12 cellular contexts compared by ENCODE assay signal in the genomic region with DNA sequence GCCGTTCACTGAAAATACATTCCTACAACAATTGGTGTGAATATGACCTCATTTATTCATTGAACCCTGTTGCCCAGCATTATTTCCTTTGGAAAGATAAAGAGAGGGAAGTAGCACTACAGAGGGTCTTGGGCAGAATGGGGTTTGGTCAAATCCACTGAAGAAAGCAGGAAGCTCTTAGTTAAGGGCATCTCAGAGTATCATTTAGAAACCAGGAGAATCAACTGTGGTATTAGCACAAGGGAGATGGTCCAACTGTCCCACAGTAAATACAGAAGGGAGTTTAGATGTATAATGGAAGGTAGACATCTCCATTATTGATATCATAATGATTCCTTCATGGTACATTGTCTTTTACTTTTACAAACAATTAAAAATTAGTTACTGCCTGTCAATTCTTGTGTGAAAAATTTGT.
A peak's percentile ranks its signal among the peaks of the same experiment; 100 is the strongest.
DNase-seq lines count a peak whose midpoint lies in the region; ATAC-seq lines count a peak whose summit lies in the region.
"Had no signal": no experiment of that assay in that cellular context is flagged by ENCODE, and none has a peak within 500 bp of the region (broad histone marks: within the 10 kb centered on the region; RNA-seq: fewer than 3 reads in every experiment).

No MANE protein-coding gene starts in this region.

- no peaks in the 10 kb centered on the region for H3K9me3 Mint-ChIP-seq in T-helper 1 cell treated with Interleukin-12 subunit alpha and Interleukin-12 subunit beta and Interleukin-4 antibody, amounts not matched to agents 30 μg/mL and 1 μg/mL, for 36 hours
- no peaks in the 10 kb centered on the region for H3K9me3 Mint-ChIP-seq in activated naive CD8-positive, alpha-beta T cell treated with anti-CD3 and anti-CD28 coated beads, Interleukin-2, amount 50 U/mL, for 24 hours

- H3K4me3 Mint-ChIP-seq in T-helper 1 cell treated with Interleukin-12 subunit alpha and Interleukin-12 subunit beta and Interleukin-4 antibody, amounts not matched to agents 30 μg/mL and 1 μg/mL, for 36 hours = peak overlapping the region; percentile 42
- H3K4me3 Mint-ChIP-seq in activated naive CD8-positive, alpha-beta T cell treated with anti-CD3 and anti-CD28 coated beads, Interleukin-2, amount 50 U/mL, for 24 hours = no peak overlapping the region

- H3K27ac Mint-ChIP-seq in T-helper 1 cell treated with Interleukin-12 subunit alpha and Interleukin-12 subunit beta and Interleukin-4 antibody, amounts not matched to agents 30 μg/mL and 1 μg/mL, for 36 hours = peak overlapping the region; percentile 64
- H3K27ac Mint-ChIP-seq in activated naive CD8-positive, alpha-beta T cell treated with anti-CD3 and anti-CD28 coated beads, Interleukin-2, amount 50 U/mL, for 24 hours = no peak overlapping the region

- H3K4me1 Mint-ChIP-seq in T-helper 1 cell treated with Interleukin-12 subunit alpha and Interleukin-12 subunit beta and Interleukin-4 antibody, amounts not matched to agents 30 μg/mL and 1 μg/mL, for 36 hours (ENCODE audit: low read depth) = peaks cover 20% of the 10 kb centered on the region
- peaks cover 16% of the 10 kb centered on the region for H3K4me1 Mint-ChIP-seq in activated naive CD8-positive, alpha-beta T cell treated with anti-CD3 and anti-CD28 coated beads, Interleukin-2, amount 50 U/mL, for 24 hours

- DNase-seq in T-helper 1 cell = no peak
- no peak for DNase-seq in activated naive CD8-positive, alpha-beta T cell treated with anti-CD3 and anti-CD28 coated beads, Interleukin-2, amount 50 U/mL, for 24 hours
- DNase-seq in NCI-H1092 (lab: John Stamatoyannopoulos, UW) = no peak
- no peak for DNase-seq in GM19240 (ENCODE audit: insufficient read length, low spot score)
- no peak for DNase-seq in NCI-H524 (lab: John Stamatoyannopoulos, UW)
- DNase-seq: effector CD4-positive, alpha-beta T cell; NCI-H1105 treated with DMSO at 0.1 percent for 48 hours; stimulated activated naive CD4-positive, alpha-beta T cell had no signal

- H3K27me3 Mint-ChIP-seq in T-helper 1 cell treated with Interleukin-12 subunit alpha and Interleukin-12 subunit beta and Interleukin-4 antibody, amounts not matched to agents 30 μg/mL and 1 μg/mL, for 36 hours (ENCODE audit: low read depth) = peaks cover 45% of the 10 kb centered on the region
- H3K27me3 Mint-ChIP-seq in activated naive CD8-positive, alpha-beta T cell treated with anti-CD3 and anti-CD28 coated beads, Interleukin-2, amount 50 U/mL, for 24 hours = peaks cover 4% of the 10 kb centered on the region

- H3K36me3 Mint-ChIP-seq in T-helper 1 cell treated with Interleukin-12 subunit alpha and Interleukin-12 subunit beta and Interleukin-4 antibody, amounts not matched to agents 30 μg/mL and 1 μg/mL, for 36 hours (ENCODE audit: low read depth) = peaks cover 2% of the 10 kb centered on the region
- no peaks in the 10 kb centered on the region for H3K36me3 Mint-ChIP-seq in activated naive CD8-positive, alpha-beta T cell treated with anti-CD3 and anti-CD28 coated beads, Interleukin-2, amount 50 U/mL, for 24 hours (ENCODE audit: low read depth)

- peak; percentile 24 for ATAC-seq in GM21576 (IDR thresholded peaks at IDR 0.05; ENCODE audit: unreplicated experiment)
- ATAC-seq in HG03108 (IDR thresholded peaks at IDR 0.05; ENCODE audit: unreplicated experiment) = peak; percentile 14
- ATAC-seq in activated naive CD8-positive, alpha-beta T cell treated with anti-CD3 and anti-CD28 coated beads, Interleukin-2, amount 50 U/mL, for 24 hours = peak; percentile 50
- ATAC-seq: HCT116 had no signal
